20 cellular contexts compared by ENCODE assay signal in genomic region chr21:38976900-38977299, GRCh38.
"Had no signal": no experiment of that assay in that cellular context is flagged by ENCODE, and none has a peak within 500 bp of the region (broad histone marks: within the 10 kb centered on the region; RNA-seq: fewer than 3 reads in every experiment).

No MANE protein-coding gene starts in this region.

- H3K36me3 Mint-ChIP-seq: naive thymus-derived CD8-positive, alpha-beta T cell; stimulated activated effector memory CD8-positive, alpha-beta T cell treated with anti-CD3 and anti-CD28 coated beads, Interleukin-12 subunit alpha, Interleukin-12 subunit beta, amount 100 ng/mL, for 72 hours; type B pancreatic cell had no signal

- H3K27me3 ChIP-seq: gastrocnemius medialis, sigmoid colon, testis, tibial artery had no signal

- H3K4me1 ChIP-seq: gastrocnemius medialis, prostate gland, sigmoid colon, testis, tibial artery had no signal

- H3K27ac Mint-ChIP-seq: naive thymus-derived CD8-positive, alpha-beta T cell; stimulated activated effector memory CD8-positive, alpha-beta T cell treated with anti-CD3 and anti-CD28 coated beads, Interleukin-12 subunit alpha, Interleukin-12 subunit beta, amount 100 ng/mL, for 72 hours; type B pancreatic cell had no signal

- H3K9me3 Mint-ChIP-seq: stimulated activated effector memory CD8-positive, alpha-beta T cell treated with anti-CD3 and anti-CD28 coated beads, Interleukin-12 subunit alpha, Interleukin-12 subunit beta, amount 100 ng/mL, for 72 hours had no signal

- DNase-seq: dorsolateral prefrontal cortex; effector CD4-positive, alpha-beta T cell; foreskin fibroblast; gastrocnemius medialis; head of caudate nucleus; kidney; naive thymus-derived CD8-positive, alpha-beta T cell; right cardiac atrium; sigmoid colon; stimulated activated CD4-positive, alpha-beta T cell treated with anti-CD3 and anti-CD28 coated beads, Interleukin-2, amount 100 ng/mL, for 24 hours; stimulated activated CD4-positive, alpha-beta T cell treated with anti-CD3 and anti-CD28 coated beads, Interleukin-4, amount 100 ng/mL, for 24 hours; stimulated activated naive CD4-positive, alpha-beta T cell treated with Interleukin-2 at 50 U/mL for 16 hours; substantia nigra; testis; tibial artery had no signal

- FAIRE-seq: colon, kidney had no signal

- H3K4me3 Mint-ChIP-seq: naive thymus-derived CD8-positive, alpha-beta T cell; stimulated activated effector memory CD8-positive, alpha-beta T cell treated with anti-CD3 and anti-CD28 coated beads, Interleukin-12 subunit alpha, Interleukin-12 subunit beta, amount 100 ng/mL, for 72 hours; type B pancreatic cell had no signal

- H3K9me3 ChIP-seq: gastrocnemius medialis, prostate gland, sigmoid colon, testis, tibial artery had no signal

- ATAC-seq: gastrocnemius medialis; left lobe of liver; naive thymus-derived CD8-positive, alpha-beta T cell; stimulated activated effector memory CD8-positive, alpha-beta T cell treated with anti-CD3 and anti-CD28 coated beads, Interleukin-12 subunit alpha, Interleukin-12 subunit beta, amount 100 ng/mL, for 72 hours had no signal

- H3K27ac ChIP-seq: dorsolateral prefrontal cortex, gastrocnemius medialis, prostate gland, sigmoid colon, testis, tibial artery had no signal

- H3K4me3 ChIP-seq: dorsolateral prefrontal cortex, gastrocnemius medialis, prostate gland, sigmoid colon, testis, tibial artery had no signal

- H3K36me3 ChIP-seq: gastrocnemius medialis, prostate gland, sigmoid colon, tibial artery had no signal
